ENCODE assay signal across 1 cellular context in the genomic region with DNA sequence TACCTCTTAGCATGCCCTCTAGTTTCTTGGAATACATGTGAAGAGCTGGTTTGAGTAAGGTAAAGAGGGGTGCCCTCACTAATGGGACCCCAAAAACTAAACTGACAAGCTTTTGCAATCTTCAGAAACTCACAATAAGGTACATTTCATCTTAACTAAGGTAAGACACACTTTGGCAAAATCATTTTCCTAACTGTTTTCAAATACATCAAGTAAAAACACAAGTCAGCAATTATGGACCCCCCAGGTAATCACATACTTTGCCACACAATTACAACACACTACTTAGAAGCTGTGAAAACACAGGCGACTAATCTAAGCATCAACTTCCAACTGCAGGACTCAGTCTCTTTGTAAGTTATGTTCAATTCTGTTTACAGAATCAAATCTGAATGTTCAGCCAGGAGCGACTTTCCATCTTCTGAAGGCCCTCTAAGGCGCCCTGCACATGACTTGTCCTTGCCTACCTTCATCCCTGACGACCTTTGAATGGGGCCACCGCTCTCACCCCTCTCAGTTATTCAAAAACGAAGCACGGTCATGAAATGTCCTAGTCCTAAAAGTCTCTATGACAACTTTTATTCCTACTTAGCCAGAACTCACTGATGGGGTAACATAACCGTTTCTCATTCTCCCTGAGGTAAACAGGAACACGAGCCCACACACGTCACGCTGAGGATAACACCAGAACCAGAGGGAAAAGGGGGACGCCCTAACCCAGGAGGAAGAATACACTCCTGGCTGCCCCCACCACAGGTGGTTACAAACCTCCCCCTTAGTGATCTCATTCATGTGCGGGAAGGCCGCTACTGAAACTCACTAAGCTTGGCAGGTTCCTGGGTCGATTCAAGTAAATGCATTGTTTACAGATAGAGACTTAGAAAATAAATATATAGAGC.
TF ChIP-seq lines count a peak whose summit lies in the region.

No MANE protein-coding gene starts in this region.

TF ChIP-seq in GM12878, 131 proteins besides CTCF, POLR2A, EP300 and RAD21:
- TF ChIP-seq TCF12 (IDR thresholded peaks at IDR 0.05; ENCODE audit: low read depth, low read length) (no peak), CREB1 (IDR thresholded peaks at IDR 0.05; ENCODE audit: low read depth) (no peak)
- TF ChIP-seq, protein P1, sequence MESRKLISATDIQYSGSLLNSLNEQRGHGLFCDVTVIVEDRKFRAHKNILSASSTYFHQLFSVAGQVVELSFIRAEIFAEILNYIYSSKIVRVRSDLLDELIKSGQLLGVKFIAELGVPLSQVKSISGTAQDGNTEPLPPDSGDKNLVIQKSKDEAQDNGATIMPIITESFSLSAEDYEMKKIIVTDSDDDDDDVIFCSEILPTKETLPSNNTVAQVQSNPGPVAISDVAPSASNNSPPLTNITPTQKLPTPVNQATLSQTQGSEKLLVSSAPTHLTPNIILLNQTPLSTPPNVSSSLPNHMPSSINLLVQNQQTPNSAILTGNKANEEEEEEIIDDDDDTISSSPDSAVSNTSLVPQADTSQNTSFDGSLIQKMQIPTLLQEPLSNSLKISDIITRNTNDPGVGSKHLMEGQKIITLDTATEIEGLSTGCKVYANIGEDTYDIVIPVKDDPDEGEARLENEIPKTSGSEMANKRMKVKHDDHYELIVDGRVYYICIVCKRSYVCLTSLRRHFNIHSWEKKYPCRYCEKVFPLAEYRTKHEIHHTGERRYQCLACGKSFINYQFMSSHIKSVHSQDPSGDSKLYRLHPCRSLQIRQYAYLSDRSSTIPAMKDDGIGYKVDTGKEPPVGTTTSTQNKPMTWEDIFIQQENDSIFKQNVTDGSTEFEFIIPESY (IDR thresholded peaks at IDR 0.05) = 0 out of 2 replicates have a peak, but pooled peaks have one; percentile 34
- TF ChIP-seq, protein P2, sequence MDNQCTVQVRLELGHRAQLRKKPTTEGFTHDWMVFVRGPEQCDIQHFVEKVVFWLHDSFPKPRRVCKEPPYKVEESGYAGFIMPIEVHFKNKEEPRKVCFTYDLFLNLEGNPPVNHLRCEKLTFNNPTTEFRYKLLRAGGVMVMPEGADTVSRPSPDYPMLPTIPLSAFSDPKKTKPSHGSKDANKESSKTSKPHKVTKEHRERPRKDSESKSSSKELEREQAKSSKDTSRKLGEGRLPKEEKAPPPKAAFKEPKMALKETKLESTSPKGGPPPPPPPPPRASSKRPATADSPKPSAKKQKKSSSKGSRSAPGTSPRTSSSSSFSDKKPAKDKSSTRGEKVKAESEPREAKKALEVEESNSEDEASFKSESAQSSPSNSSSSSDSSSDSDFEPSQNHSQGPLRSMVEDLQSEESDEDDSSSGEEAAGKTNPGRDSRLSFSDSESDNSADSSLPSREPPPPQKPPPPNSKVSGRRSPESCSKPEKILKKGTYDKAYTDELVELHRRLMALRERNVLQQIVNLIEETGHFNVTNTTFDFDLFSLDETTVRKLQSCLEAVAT (IDR thresholded peaks at IDR 0.05) = peak; percentile 57
- TF ChIP-seq, protein P3, sequence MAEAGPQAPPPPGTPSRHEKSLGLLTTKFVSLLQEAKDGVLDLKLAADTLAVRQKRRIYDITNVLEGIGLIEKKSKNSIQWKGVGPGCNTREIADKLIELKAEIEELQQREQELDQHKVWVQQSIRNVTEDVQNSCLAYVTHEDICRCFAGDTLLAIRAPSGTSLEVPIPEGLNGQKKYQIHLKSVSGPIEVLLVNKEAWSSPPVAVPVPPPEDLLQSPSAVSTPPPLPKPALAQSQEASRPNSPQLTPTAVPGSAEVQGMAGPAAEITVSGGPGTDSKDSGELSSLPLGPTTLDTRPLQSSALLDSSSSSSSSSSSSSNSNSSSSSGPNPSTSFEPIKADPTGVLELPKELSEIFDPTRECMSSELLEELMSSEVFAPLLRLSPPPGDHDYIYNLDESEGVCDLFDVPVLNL (IDR thresholded peaks at IDR 0.05; ENCODE audit: low read depth, low read length) = no peak
